17 cellular contexts compared by ENCODE assay signal in genomic region chr7:107998150-107998549, GRCh38. TPM values are rescaled to one million over a fixed set of nuclear protein-coding genes. Genes with fewer than 3 reads are reported as not detected.
DNase-seq lines count a peak whose midpoint lies in the region; ATAC-seq and TF ChIP-seq lines count a peak whose summit lies in the region.
"Had no signal": no experiment of that assay in that cellular context is flagged by ENCODE, and none has a peak within 500 bp of the region (broad histone marks: within the 10 kb centered on the region; RNA-seq: fewer than 3 reads in every experiment).

No MANE protein-coding gene starts in this region.

- peak overlapping the region; percentile 11 for H3K27ac Mint-ChIP-seq in mesothelial cell of epicardium
- H3K27ac Mint-ChIP-seq: memory B cell had no signal

- in situ Hi-C loops in Caki2 (cut with HindIII; ENCODE audit: low pct_unique_long_range_greater_than_20kb, low sequenced_read_pairs), result no loop called here

- H3K36me3 ChIP-seq in colonic mucosa, result no peaks in the 10 kb centered on the region

- H3K9me3 ChIP-seq in colonic mucosa, result no peaks in the 10 kb centered on the region

- H3K4me1 Mint-ChIP-seq in mesothelial cell of epicardium, result peaks cover 73% of the 10 kb centered on the region

- intact Hi-C loops in colonic mucosa (cut with DNase I) (loop anchor here (5.0 kb wide), 1 partner anchor 99 kb away; no protein-coding TSS in a partner anchor), posterior cingulate gyrus (cut with DNase I) (no loop called here)

- peaks cover 21% of the 10 kb centered on the region for H3K4me1 ChIP-seq in colonic mucosa

- H3K9me3 Mint-ChIP-seq in mesothelial cell of epicardium, result no peaks in the 10 kb centered on the region
- H3K9me3 Mint-ChIP-seq: memory B cell had no signal

- ATAC-seq in GM18870 (IDR thresholded peaks at IDR 0.05; ENCODE audit: unreplicated experiment), result no peak

- H3K4me3 Mint-ChIP-seq in mesothelial cell of epicardium, result peak overlapping the region; percentile 46
- H3K4me3 Mint-ChIP-seq: memory B cell had no signal

- no peak overlapping the region for H3K9ac ChIP-seq in colonic mucosa (ENCODE audit: low read depth in 2 of 2, low read length in 2 of 2)
- H3K9ac ChIP-seq: parathyroid adenoma had no signal

- no peaks in the 10 kb centered on the region for H3K27me3 ChIP-seq in colonic mucosa

- peaks cover 22% of the 10 kb centered on the region for H3K36me3 Mint-ChIP-seq in mesothelial cell of epicardium
- H3K36me3 Mint-ChIP-seq: memory B cell had no signal

- no peak overlapping the region for H3K4me3 ChIP-seq in colonic mucosa

- DNase-seq in Caki2 (ENCODE audit: low read depth) (peak; percentile 64), NCI-H2227 treated with DMSO at 0.1 percent for 48 hours (lab: John Stamatoyannopoulos, UW) (peak; percentile 28), colonic mucosa (no peak), mesothelial cell of epicardium (ENCODE audit: low spot score in 2 of 2, unreplicated experiment in 2 of 2) (no peak), substantia nigra (lab: John Stamatoyannopoulos, UW) (no peak), posterior cingulate gyrus (no peak)
- no peak for DNase-seq in effector CD8-positive, alpha-beta T cell (lab: John Stamatoyannopoulos, UW)
- DNase-seq: activated CD4-positive, CD25-positive, alpha-beta regulatory T cell; activated T-cell treated with anti-CD3 and anti-CD28 coated beads, Interleukin-2, amount 50 U/mL, for 48 hours; amygdala; DMS79; NCI-H524 treated with DMSO at 0.1 percent for 48 hours; SHP77 treated with DMSO at 0.1 percent for 48 hours; stimulated activated CD4-positive, alpha-beta T cell treated with anti-CD3 and anti-CD28 coated beads, Interleukin-2, amount 100 ng/mL, for 24 hours had no signal

- peak overlapping the region; percentile 61 for H3K27ac ChIP-seq in colonic mucosa
- H3K27ac ChIP-seq in substantia nigra (ENCODE audit: low read depth, low read length, poor library complexity, severe bottlenecking), result no peak overlapping the region
- H3K27ac ChIP-seq: parathyroid adenoma had no signal

- H3K27me3 Mint-ChIP-seq in mesothelial cell of epicardium (ENCODE audit: low read depth), result no peaks in the 10 kb centered on the region

- TF ChIP-seq CTCF in colonic mucosa (IDR thresholded peaks at IDR 0.05) (no peak), mesothelial cell of epicardium (IDR thresholded peaks at IDR 0.05; ENCODE audit: unreplicated experiment) (no peak)

RNA-seq across cellular contexts. Expression of gene LAMB1, which starts 4.8 kb away (rescaled TPM):
- total RNA-seq in Caki2 (2014; rRNA removed; shearing (Covaris generic); ENCODE audit: low replicate concordance), result 121 and 127 TPM in 2 replicates
- 10 to 100 TPM; 91.6 to 96.7 TPM for total RNA-seq in colonic mucosa
- 556 to 593 TPM (median 584 TPM) in 3 replicates for total RNA-seq in mesothelial cell of epicardium

Comparison
In these comparisons a context has a peak if more than half of its experiments do, and no peak if none do; other contexts are left out.
1. DNase-seq: peak in Caki2 (single experiment) and NCI-H2227 treated with DMSO at 0.1 percent for 48 hours (single experiment); none in colonic mucosa (single experiment), mesothelial cell of epicardium (0 of 2), substantia nigra (0 of 49), effector CD8-positive, alpha-beta T cell (single experiment) and posterior cingulate gyrus (0 of 10).